ENCODE assay signal across 1 cellular context in the genomic region with DNA sequence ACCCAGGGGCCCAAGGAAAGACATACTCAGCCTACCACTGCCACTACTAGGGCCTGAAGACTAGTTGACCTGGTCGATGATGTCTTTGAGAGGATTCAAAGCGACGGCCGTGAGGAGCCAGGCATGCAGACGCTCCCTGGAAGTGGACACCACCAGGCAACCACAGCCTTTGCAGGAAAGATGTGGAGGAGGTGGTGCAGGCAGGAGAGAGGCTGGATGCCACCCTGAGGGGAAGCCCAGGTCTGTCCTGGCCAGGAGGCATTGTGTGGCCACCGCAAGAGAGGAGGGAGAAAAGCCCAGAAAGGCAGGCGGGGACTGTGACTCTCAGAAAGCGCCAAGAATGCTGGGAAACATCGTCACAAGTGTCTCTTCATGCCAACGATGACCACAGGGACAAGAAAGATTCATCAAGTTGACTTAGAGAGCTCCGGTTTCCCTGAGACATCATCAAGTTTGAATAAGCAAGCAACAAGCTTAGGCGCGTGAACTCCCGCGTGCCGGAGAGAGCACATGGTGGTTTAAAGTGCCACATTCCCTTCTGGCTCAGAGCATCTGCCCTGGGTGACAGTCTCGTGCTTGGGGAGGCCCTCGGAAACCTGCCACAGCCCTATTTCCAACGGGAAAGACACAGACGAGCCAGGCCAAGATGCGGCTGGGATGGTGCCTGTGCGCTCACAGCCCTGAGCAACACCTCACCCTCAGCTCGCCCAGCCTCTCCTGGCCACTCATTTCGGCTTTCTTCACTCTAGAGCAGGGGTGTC.
TF ChIP-seq lines count a peak whose summit lies in the region.

No MANE protein-coding gene starts in this region.

TF ChIP-seq in H1, 55 proteins besides CTCF, POLR2A, EP300 and RAD21 (continued from another document):
- TF ChIP-seq CHD7 (IDR thresholded peaks at IDR 0.05; ENCODE audit: insufficient replicate concordance, low read length) (no peak), YY1 (IDR thresholded peaks at IDR 0.05; ENCODE audit: low read depth, low read length) (no peak)
